Comparison of ENCODE assay signal across 27 cellular contexts in genomic region chr16:27390157-27390556, GRCh38. TPM values are rescaled to one million over a fixed set of nuclear protein-coding genes. Genes with fewer than 3 reads are reported as not detected.
"Had no signal": no experiment of that assay in that cellular context is flagged by ENCODE, and none has a peak within 500 bp of the region (broad histone marks: within the 10 kb centered on the region; RNA-seq: fewer than 3 reads in every experiment).

No MANE protein-coding gene starts in this region.

- H3K27ac Mint-ChIP-seq: activated B cell treated with CpG ODN at 0.5 μM for 24 hours; activated CD4-positive, alpha-beta T cell treated with anti-CD3 and anti-CD28 coated beads for 36 hours; activated naive CD8-positive, alpha-beta T cell; activated T-helper 2 cell treated with anti-CD3 and anti-CD28 coated beads, Interferon-gamma antibody, Interleukin-2, Interleukin-4, amounts not matched to agents 10 μg/mL and 5 μg/mL and 100 μg/mL, durations not matched to agents 14 hours and 24 hours and 36 hours; naive thymus-derived CD8-positive, alpha-beta T cell; neural progenitor cell; progenitor cell of endocrine pancreas had no signal

- H3K4me1 Mint-ChIP-seq: neural progenitor cell had no signal

- H3K4me3 Mint-ChIP-seq: activated B cell treated with CpG ODN at 0.5 μM for 24 hours; activated CD4-positive, alpha-beta T cell treated with anti-CD3 and anti-CD28 coated beads for 36 hours; activated naive CD8-positive, alpha-beta T cell; activated T-cell treated with anti-CD3 and anti-CD28 coated beads, Interleukin-2, amount 50 U/mL, for 4 hours; dendritic cell treated with granulocyte-macrophage colony-stimulating factor and Interleukin-4, amounts not matched to agents 40 ng/mL and 50 ng/mL, for 4 days; naive thymus-derived CD8-positive, alpha-beta T cell; neural progenitor cell; stimulated activated memory B cell treated with anti-CD40 and anti-IgM and Interleukin-4, amounts not matched to agents 10 μg/mL and 1 μg/mL and 100 μg/mL, for 72 hours had no signal

- H3K4me1 ChIP-seq: adrenal gland, ascending aorta, foreskin keratinocyte, neural progenitor cell, sigmoid colon, vagina had no signal

- H3K9me3 ChIP-seq: adrenal gland, vagina had no signal

- DNase-seq: activated B cell treated with CpG ODN at 0.5 μM for 24 hours; activated CD4-positive, alpha-beta T cell treated with anti-CD3 and anti-CD28 coated beads for 36 hours; activated CD4-positive, alpha-beta T cell treated with anti-CD3 and anti-CD28 coated beads, Interleukin-2, amount 50 U/mL, for 4 hours; activated CD8-positive, alpha-beta memory T cell treated with anti-CD3 and anti-CD28 coated beads, Interleukin-2, amount 50 U/mL, for 48 hours; activated naive CD4-positive, alpha-beta T cell; activated T-cell treated with anti-CD3 and anti-CD28 coated beads, Interleukin-2, amount 50 U/mL, for 4 hours; brain microvascular endothelial cell; caudate nucleus; effector CD4-positive, alpha-beta T cell; foreskin keratinocyte; naive thymus-derived CD8-positive, alpha-beta T cell; retina; sigmoid colon; stimulated activated CD4-positive, alpha-beta T cell treated with anti-CD3 and anti-CD28 coated beads, Interleukin-15, amount 100 ng/mL, for 24 hours; trophoblast cell had no signal

- H3K27me3 ChIP-seq: adrenal gland, ascending aorta, brain microvascular endothelial cell, neural progenitor cell, sigmoid colon, vagina had no signal

- H3K27ac ChIP-seq: adrenal gland, ascending aorta, brain microvascular endothelial cell, foreskin keratinocyte, neural progenitor cell, sigmoid colon, vagina had no signal

- H3K36me3 ChIP-seq: adrenal gland, ascending aorta, brain microvascular endothelial cell, neural progenitor cell, sigmoid colon, vagina had no signal

- FAIRE-seq: TTC549 had no signal

- ATAC-seq: activated CD4-positive, alpha-beta T cell treated with anti-CD3 and anti-CD28 coated beads for 36 hours; activated T-cell treated with anti-CD3 and anti-CD28 coated beads, Interleukin-2, amount 50 U/mL, for 4 hours; foreskin keratinocyte; left lobe of liver; naive thymus-derived CD8-positive, alpha-beta T cell; stimulated activated memory B cell treated with anti-CD40 and anti-IgM and Interleukin-4, amounts not matched to agents 10 μg/mL and 1 μg/mL and 100 μg/mL, for 72 hours had no signal

- H3K36me3 Mint-ChIP-seq: neural progenitor cell had no signal

- H3K4me3 ChIP-seq: adrenal gland, ascending aorta, neural progenitor cell, sigmoid colon, smooth muscle cell, vagina had no signal

- H3K27me3 Mint-ChIP-seq: activated B cell treated with CpG ODN at 0.5 μM for 24 hours; activated CD4-positive, alpha-beta T cell treated with anti-CD3 and anti-CD28 coated beads for 36 hours; activated naive CD8-positive, alpha-beta T cell; dendritic cell treated with granulocyte-macrophage colony-stimulating factor and Interleukin-4, amounts not matched to agents 40 ng/mL and 50 ng/mL, for 4 days; naive thymus-derived CD8-positive, alpha-beta T cell had no signal

RNA-seq across cellular contexts. Expression of gene IL21R, which starts 11.8 kb away (rescaled TPM):
- total RNA-seq: progenitor cell of endocrine pancreas, smooth muscle cell had no signal
- polyA plus RNA-seq: smooth muscle cell had no signal
